In the genomic region with DNA sequence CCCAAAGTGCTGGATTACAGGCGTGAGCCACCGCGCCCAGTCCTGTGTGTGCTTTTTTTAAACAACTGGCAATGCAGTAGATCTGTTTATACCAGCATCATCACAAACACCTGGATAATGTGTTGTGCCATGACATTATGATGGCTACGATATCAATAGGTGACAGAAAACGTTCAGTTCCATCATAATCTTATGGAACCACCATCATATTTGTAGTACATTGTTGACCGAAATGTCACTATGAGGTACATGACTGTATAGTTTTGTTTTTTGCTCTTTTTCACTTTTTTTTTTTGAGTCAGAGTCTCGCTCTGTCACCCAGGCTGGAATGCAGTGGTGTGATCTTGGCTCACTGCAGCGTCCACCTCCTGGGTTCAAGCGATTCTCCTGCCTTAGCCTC, we compare ENCODE assay signal across 37 cellular contexts. TPM values are rescaled to one million over a fixed set of nuclear protein-coding genes. Genes with fewer than 3 reads are reported as not detected.
"Had no signal": no experiment of that assay in that cellular context is flagged by ENCODE, and none has a peak within 500 bp of the region (broad histone marks: within the 10 kb centered on the region; RNA-seq: fewer than 3 reads in every experiment).

No MANE protein-coding gene starts in this region.

- H3K4me3 Mint-ChIP-seq: activated B cell treated with CpG ODN at 0.5 μM for 24 hours; activated CD4-positive, alpha-beta memory T cell treated with anti-CD3 and anti-CD28 coated beads for 36 hours; activated CD8-positive, alpha-beta T cell treated with anti-CD3 and anti-CD28 coated beads for 36 hours; activated naive CD4-positive, alpha-beta T cell treated with anti-CD3 and anti-CD28 coated beads for 36 hours; activated naive CD8-positive, alpha-beta T cell treated with anti-CD3 and anti-CD28 coated beads for 36 hours; activated T-cell treated with anti-CD3 and anti-CD28 coated beads, Interleukin-2, amount 50 U/mL, for 4 hours; activated T-cell treated with anti-CD3 and anti-CD28 coated beads, Interleukin-2, amount 50 U/mL, for 72 hours; activated T-helper 1 cell treated with anti-CD3 and anti-CD28 coated beads, Interleukin-12 subunit alpha, Interleukin-12 subunit beta, Interleukin-2, Interleukin-4 antibody, amounts not matched to agents 30 ng/mL and 10 ng/mL and 1 ng/mL, durations not matched to agents 14 hours and 24 hours and 36 hours; activated T-helper 17 cell treated with anti-CD3 and anti-CD28 coated beads, Interleukin-2, amount 50 U/mL, for 72 hours; T-helper 1 cell treated with Interleukin-12 subunit alpha and Interleukin-12 subunit beta and Interleukin-4 antibody, amounts not matched to agents 30 μg/mL and 1 μg/mL, for 36 hours; T-helper 2 cell treated with Interferon-gamma antibody and Interleukin-4, amounts not matched to agents 5 μg/mL and 100 μg/mL, for 36 hours had no signal

- H3K27me3 ChIP-seq: adrenal gland, body of pancreas, brain microvascular endothelial cell, breast epithelium had no signal

- H3K4me1 Mint-ChIP-seq: activated B cell treated with CpG ODN at 0.5 μM for 24 hours; activated naive CD8-positive, alpha-beta T cell treated with anti-CD3 and anti-CD28 coated beads for 36 hours; activated T-helper 17 cell treated with anti-CD3 and anti-CD28 coated beads, Interleukin-2, amount 50 U/mL, for 72 hours had no signal

- H3K9me3 ChIP-seq: adrenal gland, body of pancreas, breast epithelium had no signal

- H3K4me3 ChIP-seq: adrenal gland, body of pancreas, breast epithelium had no signal

- H3K27ac Mint-ChIP-seq: activated B cell treated with CpG ODN at 0.5 μM for 24 hours; activated CD4-positive, alpha-beta memory T cell treated with anti-CD3 and anti-CD28 coated beads for 36 hours; activated CD8-positive, alpha-beta T cell treated with anti-CD3 and anti-CD28 coated beads for 36 hours; activated naive CD4-positive, alpha-beta T cell treated with anti-CD3 and anti-CD28 coated beads for 36 hours; activated naive CD4-positive, alpha-beta T cell treated with anti-CD3 and anti-CD28 coated beads, Interleukin-2, amount 50 U/mL, for 72 hours; activated naive CD8-positive, alpha-beta T cell treated with anti-CD3 and anti-CD28 coated beads for 36 hours; activated T-cell treated with anti-CD3 and anti-CD28 coated beads, Interleukin-2, amount 50 U/mL, for 72 hours; activated T-helper 1 cell treated with anti-CD3 and anti-CD28 coated beads, Interleukin-12 subunit alpha, Interleukin-12 subunit beta, Interleukin-2, Interleukin-4 antibody, amounts not matched to agents 30 ng/mL and 10 ng/mL and 1 ng/mL, durations not matched to agents 14 hours and 24 hours and 36 hours; activated T-helper 17 cell treated with anti-CD3 and anti-CD28 coated beads, Interleukin-2, amount 50 U/mL, for 72 hours; T-helper 1 cell treated with Interleukin-12 subunit alpha and Interleukin-12 subunit beta and Interleukin-4 antibody, amounts not matched to agents 30 μg/mL and 1 μg/mL, for 36 hours; T-helper 2 cell treated with Interferon-gamma antibody and Interleukin-4, amounts not matched to agents 5 μg/mL and 100 μg/mL, for 36 hours had no signal

- H3K4me1 ChIP-seq: adrenal gland, body of pancreas, breast epithelium had no signal

- H3K36me3 ChIP-seq: adrenal gland, brain microvascular endothelial cell, breast epithelium had no signal

- ATAC-seq: activated CD8-positive, alpha-beta T cell treated with anti-CD3 and anti-CD28 coated beads for 36 hours; activated T-cell treated with anti-CD3 and anti-CD28 coated beads, Interleukin-2, amount 50 U/mL, for 4 hours; activated T-cell treated with anti-CD3 and anti-CD28 coated beads, Interleukin-2, amount 50 U/mL, for 72 hours; activated T-helper 17 cell treated with anti-CD3 and anti-CD28 coated beads, Interleukin-2, amount 50 U/mL, for 72 hours; body of pancreas had no signal

- DNase-seq: activated B cell treated with CpG ODN at 0.5 μM for 24 hours; activated CD4-positive, alpha-beta memory T cell treated with anti-CD3 and anti-CD28 coated beads for 36 hours; activated CD4-positive, alpha-beta T cell treated with anti-CD3 and anti-CD28 coated beads for 48 hours; activated CD4-positive, alpha-beta T cell treated with anti-CD3 and anti-CD28 coated beads, Interleukin-2, amount 50 U/mL, for 1 hour; activated CD4-positive, alpha-beta T cell treated with anti-CD3 and anti-CD28 coated beads, Interleukin-2, amount 50 U/mL, for 4 hours; activated CD4-positive, CD25-positive, alpha-beta regulatory T cell treated with anti-CD3 and anti-CD28 coated beads, Interleukin-2, amount 50 U/mL, for 72 hours; activated CD8-positive, alpha-beta memory T cell treated with anti-CD3 and anti-CD28 coated beads, Interleukin-2, amount 50 U/mL, for 4 hours; activated CD8-positive, alpha-beta T cell treated with anti-CD3 and anti-CD28 coated beads for 36 hours; activated effector memory CD4-positive, alpha-beta T cell treated with anti-CD3 and anti-CD28 coated beads, Interleukin-2, amount 50 U/mL, for 16 hours; activated gamma-delta T cell treated with Interleukin-2 at 50 U/mL for 16 hours; activated naive CD4-positive, alpha-beta T cell; activated naive CD4-positive, alpha-beta T cell treated with anti-CD3 and anti-CD28 coated beads for 36 hours; activated naive CD4-positive, alpha-beta T cell treated with anti-CD3 and anti-CD28 coated beads, Interleukin-2, amount 50 U/mL, for 16 hours; activated naive CD8-positive, alpha-beta T cell treated with anti-CD3 and anti-CD28 coated beads for 36 hours; activated T-cell treated with anti-CD3 and anti-CD28 coated beads for 4 hours; activated T-cell treated with anti-CD3 and anti-CD28 coated beads, Interleukin-2, amount 50 U/mL, for 1 hour; activated T-cell treated with anti-CD3 and anti-CD28 coated beads, Interleukin-2, amount 50 U/mL, for 4 hours; activated T-cell treated with anti-CD3 and anti-CD28 coated beads, Interleukin-2, amount 50 U/mL, for 72 hours; adrenal gland; amniotic stem cell; aorta; body of pancreas; brain microvascular endothelial cell; central memory CD4-positive, alpha-beta T cell; T-helper 1 cell; T-helper 2 cell; T-helper 9 cell had no signal

- H3K27me3 Mint-ChIP-seq: activated CD4-positive, alpha-beta memory T cell treated with anti-CD3 and anti-CD28 coated beads for 36 hours; activated CD8-positive, alpha-beta T cell treated with anti-CD3 and anti-CD28 coated beads for 36 hours; activated naive CD8-positive, alpha-beta T cell treated with anti-CD3 and anti-CD28 coated beads for 36 hours; activated T-helper 17 cell treated with anti-CD3 and anti-CD28 coated beads, Interleukin-2, amount 50 U/mL, for 72 hours had no signal

- H3K27ac ChIP-seq: adrenal gland, body of pancreas, brain microvascular endothelial cell, breast epithelium, VCaP had no signal

RNA-seq across cellular contexts. Expression of a gene that starts 24.4 kb away (rescaled TPM):
- total RNA-seq: activated B cell treated with CpG ODN at 0.5 μM for 24 hours; activated CD8-positive, alpha-beta memory T cell treated with anti-CD3 and anti-CD28 coated beads for 36 hours; activated CD8-positive, alpha-beta T cell treated with anti-CD3 and anti-CD28 coated beads for 36 hours; astrocyte; body of pancreas; cardiac septum had no signal
- polyA plus RNA-seq: aorta had no signal
